1 cellular context compared by ENCODE assay signal in genomic region chr6:85678602-85679444, GRCh38.
TF ChIP-seq lines count a peak whose summit lies in the region.

No MANE protein-coding gene starts in this region.

TF ChIP-seq in K562, 482 proteins besides CTCF, POLR2A, EP300 and RAD21 (continued from another document and continues in another):
- TF ChIP-seq NR2F6 (CRISPR knock-in tag; IDR thresholded peaks at IDR 0.05), result no peak; the same call in 1 of the 2 replicates
- TF ChIP-seq MLX (CRISPR knock-in tag; conservative IDR thresholded peaks at IDR 0.05), result no peak
- no peak for TF ChIP-seq BRD9 (IDR thresholded peaks at IDR 0.05; ENCODE audit: low read depth, partially characterized antibody)
- 0 out of 2 replicates have a peak, but pooled peaks have one; percentile 30 for TF ChIP-seq MEF2A (IDR thresholded peaks at IDR 0.05; ENCODE audit: control insufficient read depth, low read depth, low read length)
- TF ChIP-seq ZNF134 (CRISPR knock-in tag; conservative IDR thresholded peaks at IDR 0.05), result no peak
- TF ChIP-seq PML (IDR thresholded peaks at IDR 0.05; ENCODE audit: low read length), result peak; percentile 98
- no peak for TF ChIP-seq DNMT1 (IDR thresholded peaks at IDR 0.05)
- no peak for TF ChIP-seq HOXB6 (CRISPR knock-in tag; IDR thresholded peaks at IDR 0.05; ENCODE audit: borderline replicate concordance)
- TF ChIP-seq, protein P1, sequence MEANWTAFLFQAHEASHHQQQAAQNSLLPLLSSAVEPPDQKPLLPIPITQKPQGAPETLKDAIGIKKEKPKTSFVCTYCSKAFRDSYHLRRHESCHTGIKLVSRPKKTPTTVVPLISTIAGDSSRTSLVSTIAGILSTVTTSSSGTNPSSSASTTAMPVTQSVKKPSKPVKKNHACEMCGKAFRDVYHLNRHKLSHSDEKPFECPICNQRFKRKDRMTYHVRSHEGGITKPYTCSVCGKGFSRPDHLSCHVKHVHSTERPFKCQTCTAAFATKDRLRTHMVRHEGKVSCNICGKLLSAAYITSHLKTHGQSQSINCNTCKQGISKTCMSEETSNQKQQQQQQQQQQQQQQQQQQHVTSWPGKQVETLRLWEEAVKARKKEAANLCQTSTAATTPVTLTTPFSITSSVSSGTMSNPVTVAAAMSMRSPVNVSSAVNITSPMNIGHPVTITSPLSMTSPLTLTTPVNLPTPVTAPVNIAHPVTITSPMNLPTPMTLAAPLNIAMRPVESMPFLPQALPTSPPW (CRISPR knock-in tag; IDR thresholded peaks at IDR 0.05), result peak; percentile 35
- TF ChIP-seq, protein P2, sequence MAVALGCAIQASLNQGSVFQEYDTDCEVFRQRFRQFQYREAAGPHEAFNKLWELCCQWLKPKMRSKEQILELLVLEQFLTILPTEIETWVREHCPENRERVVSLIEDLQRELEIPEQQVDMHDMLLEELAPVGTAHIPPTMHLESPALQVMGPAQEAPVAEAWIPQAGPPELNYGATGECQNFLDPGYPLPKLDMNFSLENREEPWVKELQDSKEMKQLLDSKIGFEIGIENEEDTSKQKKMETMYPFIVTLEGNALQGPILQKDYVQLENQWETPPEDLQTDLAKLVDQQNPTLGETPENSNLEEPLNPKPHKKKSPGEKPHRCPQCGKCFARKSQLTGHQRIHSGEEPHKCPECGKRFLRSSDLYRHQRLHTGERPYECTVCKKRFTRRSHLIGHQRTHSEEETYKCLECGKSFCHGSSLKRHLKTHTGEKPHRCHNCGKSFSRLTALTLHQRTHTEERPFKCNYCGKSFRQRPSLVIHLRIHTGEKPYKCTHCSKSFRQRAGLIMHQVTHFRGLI (CRISPR knock-in tag; IDR thresholded peaks at IDR 0.05), result no peak
- TF ChIP-seq, protein P3, sequence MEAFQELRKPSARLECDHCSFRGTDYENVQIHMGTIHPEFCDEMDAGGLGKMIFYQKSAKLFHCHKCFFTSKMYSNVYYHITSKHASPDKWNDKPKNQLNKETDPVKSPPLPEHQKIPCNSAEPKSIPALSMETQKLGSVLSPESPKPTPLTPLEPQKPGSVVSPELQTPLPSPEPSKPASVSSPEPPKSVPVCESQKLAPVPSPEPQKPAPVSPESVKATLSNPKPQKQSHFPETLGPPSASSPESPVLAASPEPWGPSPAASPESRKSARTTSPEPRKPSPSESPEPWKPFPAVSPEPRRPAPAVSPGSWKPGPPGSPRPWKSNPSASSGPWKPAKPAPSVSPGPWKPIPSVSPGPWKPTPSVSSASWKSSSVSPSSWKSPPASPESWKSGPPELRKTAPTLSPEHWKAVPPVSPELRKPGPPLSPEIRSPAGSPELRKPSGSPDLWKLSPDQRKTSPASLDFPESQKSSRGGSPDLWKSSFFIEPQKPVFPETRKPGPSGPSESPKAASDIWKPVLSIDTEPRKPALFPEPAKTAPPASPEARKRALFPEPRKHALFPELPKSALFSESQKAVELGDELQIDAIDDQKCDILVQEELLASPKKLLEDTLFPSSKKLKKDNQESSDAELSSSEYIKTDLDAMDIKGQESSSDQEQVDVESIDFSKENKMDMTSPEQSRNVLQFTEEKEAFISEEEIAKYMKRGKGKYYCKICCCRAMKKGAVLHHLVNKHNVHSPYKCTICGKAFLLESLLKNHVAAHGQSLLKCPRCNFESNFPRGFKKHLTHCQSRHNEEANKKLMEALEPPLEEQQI (IDR thresholded peaks at IDR 0.05), result no peak
- TF ChIP-seq ATF1 (CRISPR knock-in tag; IDR thresholded peaks at IDR 0.05), result no peak
- peak; percentile 87 for TF ChIP-seq ATF1 (tag; IDR thresholded peaks at IDR 0.05)
- TF ChIP-seq, protein P4, sequence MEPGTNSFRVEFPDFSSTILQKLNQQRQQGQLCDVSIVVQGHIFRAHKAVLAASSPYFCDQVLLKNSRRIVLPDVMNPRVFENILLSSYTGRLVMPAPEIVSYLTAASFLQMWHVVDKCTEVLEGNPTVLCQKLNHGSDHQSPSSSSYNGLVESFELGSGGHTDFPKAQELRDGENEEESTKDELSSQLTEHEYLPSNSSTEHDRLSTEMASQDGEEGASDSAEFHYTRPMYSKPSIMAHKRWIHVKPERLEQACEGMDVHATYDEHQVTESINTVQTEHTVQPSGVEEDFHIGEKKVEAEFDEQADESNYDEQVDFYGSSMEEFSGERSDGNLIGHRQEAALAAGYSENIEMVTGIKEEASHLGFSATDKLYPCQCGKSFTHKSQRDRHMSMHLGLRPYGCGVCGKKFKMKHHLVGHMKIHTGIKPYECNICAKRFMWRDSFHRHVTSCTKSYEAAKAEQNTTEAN (CRISPR knock-in tag; IDR thresholded peaks at IDR 0.05), result peak; percentile 48; the same call in 1 of the 2 replicates
- peak; percentile 86 for TF ChIP-seq HNRNPLL (IDR thresholded peaks at IDR 0.05; ENCODE audit: low read depth, low read length, poor library complexity, severe bottlenecking)
- TF ChIP-seq, protein P5, sequence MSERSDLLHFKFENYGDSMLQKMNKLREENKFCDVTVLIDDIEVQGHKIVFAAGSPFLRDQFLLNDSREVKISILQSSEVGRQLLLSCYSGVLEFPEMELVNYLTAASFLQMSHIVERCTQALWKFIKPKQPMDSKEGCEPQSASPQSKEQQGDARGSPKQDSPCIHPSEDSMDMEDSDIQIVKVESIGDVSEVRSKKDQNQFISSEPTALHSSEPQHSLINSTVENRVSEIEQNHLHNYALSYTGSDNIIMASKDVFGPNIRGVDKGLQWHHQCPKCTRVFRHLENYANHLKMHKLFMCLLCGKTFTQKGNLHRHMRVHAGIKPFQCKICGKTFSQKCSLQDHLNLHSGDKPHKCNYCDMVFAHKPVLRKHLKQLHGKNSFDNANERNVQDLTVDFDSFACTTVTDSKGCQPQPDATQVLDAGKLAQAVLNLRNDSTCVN (CRISPR knock-in tag; IDR thresholded peaks at IDR 0.05), result 0 out of 2 replicates have a peak, but pooled peaks have one; percentile 85
- TF ChIP-seq FOXK1 (CRISPR knock-in tag; IDR thresholded peaks at IDR 0.05; ENCODE audit: borderline replicate concordance), result no peak
- no peak for TF ChIP-seq CBFA2T2 (conservative IDR thresholded peaks at IDR 0.05)
- no peak for TF ChIP-seq FOS (IDR thresholded peaks at IDR 0.05; ENCODE audit: extremely low read depth, insufficient read length)
- TF ChIP-seq RREB1 (CRISPR knock-in tag; IDR thresholded peaks at IDR 0.05), result no peak
- no peak for TF ChIP-seq TCFL5 (CRISPR knock-in tag; conservative IDR thresholded peaks at IDR 0.05)
- TF ChIP-seq NELFE (IDR thresholded peaks at IDR 0.05; ENCODE audit: insufficient read depth, insufficient read length), result peak; percentile 99
- TF ChIP-seq, protein P6, sequence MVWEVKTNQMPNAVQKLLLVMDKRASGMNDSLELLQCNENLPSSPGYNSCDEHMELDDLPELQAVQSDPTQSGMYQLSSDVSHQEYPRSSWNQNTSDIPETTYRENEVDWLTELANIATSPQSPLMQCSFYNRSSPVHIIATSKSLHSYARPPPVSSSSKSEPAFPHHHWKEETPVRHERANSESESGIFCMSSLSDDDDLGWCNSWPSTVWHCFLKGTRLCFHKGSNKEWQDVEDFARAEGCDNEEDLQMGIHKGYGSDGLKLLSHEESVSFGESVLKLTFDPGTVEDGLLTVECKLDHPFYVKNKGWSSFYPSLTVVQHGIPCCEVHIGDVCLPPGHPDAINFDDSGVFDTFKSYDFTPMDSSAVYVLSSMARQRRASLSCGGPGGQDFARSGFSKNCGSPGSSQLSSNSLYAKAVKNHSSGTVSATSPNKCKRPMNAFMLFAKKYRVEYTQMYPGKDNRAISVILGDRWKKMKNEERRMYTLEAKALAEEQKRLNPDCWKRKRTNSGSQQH (CRISPR knock-in tag; IDR thresholded peaks at IDR 0.05), result peak; percentile 82
- TF ChIP-seq, protein P7, sequence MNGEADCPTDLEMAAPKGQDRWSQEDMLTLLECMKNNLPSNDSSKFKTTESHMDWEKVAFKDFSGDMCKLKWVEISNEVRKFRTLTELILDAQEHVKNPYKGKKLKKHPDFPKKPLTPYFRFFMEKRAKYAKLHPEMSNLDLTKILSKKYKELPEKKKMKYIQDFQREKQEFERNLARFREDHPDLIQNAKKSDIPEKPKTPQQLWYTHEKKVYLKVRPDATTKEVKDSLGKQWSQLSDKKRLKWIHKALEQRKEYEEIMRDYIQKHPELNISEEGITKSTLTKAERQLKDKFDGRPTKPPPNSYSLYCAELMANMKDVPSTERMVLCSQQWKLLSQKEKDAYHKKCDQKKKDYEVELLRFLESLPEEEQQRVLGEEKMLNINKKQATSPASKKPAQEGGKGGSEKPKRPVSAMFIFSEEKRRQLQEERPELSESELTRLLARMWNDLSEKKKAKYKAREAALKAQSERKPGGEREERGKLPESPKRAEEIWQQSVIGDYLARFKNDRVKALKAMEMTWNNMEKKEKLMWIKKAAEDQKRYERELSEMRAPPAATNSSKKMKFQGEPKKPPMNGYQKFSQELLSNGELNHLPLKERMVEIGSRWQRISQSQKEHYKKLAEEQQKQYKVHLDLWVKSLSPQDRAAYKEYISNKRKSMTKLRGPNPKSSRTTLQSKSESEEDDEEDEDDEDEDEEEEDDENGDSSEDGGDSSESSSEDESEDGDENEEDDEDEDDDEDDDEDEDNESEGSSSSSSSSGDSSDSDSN (IDR thresholded peaks at IDR 0.05; ENCODE audit: borderline replicate concordance in 1 of 2, low read depth in 2 of 2, low read length in 2 of 2), result no peak
- TF ChIP-seq NBN (IDR thresholded peaks at IDR 0.05; ENCODE audit: low read depth), result 0 out of 2 replicates have a peak, but pooled peaks have one; percentile 33
- 0 out of 4 replicates have a peak, but pooled peaks of 1 of the 2 experiments have one; percentile 11 for TF ChIP-seq FOXK2 (conservative IDR thresholded peaks at IDR 0.05 in 1 of 2, IDR thresholded peaks at IDR 0.05 in 1 of 2; ENCODE audit: low read depth in 2 of 2)
- TF ChIP-seq HSF4 (CRISPR knock-in tag; IDR thresholded peaks at IDR 0.05; ENCODE audit: borderline replicate concordance), result 0 out of 2 replicates have a peak, but pooled peaks have one; percentile 21
- TF ChIP-seq, protein P8, sequence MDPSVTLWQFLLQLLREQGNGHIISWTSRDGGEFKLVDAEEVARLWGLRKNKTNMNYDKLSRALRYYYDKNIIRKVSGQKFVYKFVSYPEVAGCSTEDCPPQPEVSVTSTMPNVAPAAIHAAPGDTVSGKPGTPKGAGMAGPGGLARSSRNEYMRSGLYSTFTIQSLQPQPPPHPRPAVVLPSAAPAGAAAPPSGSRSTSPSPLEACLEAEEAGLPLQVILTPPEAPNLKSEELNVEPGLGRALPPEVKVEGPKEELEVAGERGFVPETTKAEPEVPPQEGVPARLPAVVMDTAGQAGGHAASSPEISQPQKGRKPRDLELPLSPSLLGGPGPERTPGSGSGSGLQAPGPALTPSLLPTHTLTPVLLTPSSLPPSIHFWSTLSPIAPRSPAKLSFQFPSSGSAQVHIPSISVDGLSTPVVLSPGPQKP (CRISPR knock-in tag; IDR thresholded peaks at IDR 0.05), result no peak
- peak; percentile 78 to 86 for TF ChIP-seq E2F6 (IDR thresholded peaks at IDR 0.05; ENCODE audit: borderline replicate concordance in 1 of 2, extremely low read depth in 1 of 2, insufficient read depth in 1 of 2, insufficient read length in 1 of 2, low read depth in 1 of 2, low read length in 1 of 2, poor library complexity in 1 of 2, severe bottlenecking in 1 of 2)
- no peak for TF ChIP-seq XRCC4 (IDR thresholded peaks at IDR 0.05; ENCODE audit: extremely low read depth, insufficient read depth, insufficient read length)
- TF ChIP-seq USF2 (CRISPR knock-in tag; IDR thresholded peaks at IDR 0.05), result no peak
- TF ChIP-seq ZNF24 (IDR thresholded peaks at IDR 0.05), result peak; percentile 31; the same call in 1 of the 2 replicates
- peak; percentile 95 for TF ChIP-seq ZNF175 (CRISPR knock-in tag; IDR thresholded peaks at IDR 0.05; ENCODE audit: low read depth)
- 0 out of 2 replicates have a peak, but pooled peaks have one; percentile 13 for TF ChIP-seq ZNF583 (CRISPR knock-in tag; IDR thresholded peaks at IDR 0.05)
